Comparison of ENCODE assay signal across 8 cellular contexts in the genomic region with DNA sequence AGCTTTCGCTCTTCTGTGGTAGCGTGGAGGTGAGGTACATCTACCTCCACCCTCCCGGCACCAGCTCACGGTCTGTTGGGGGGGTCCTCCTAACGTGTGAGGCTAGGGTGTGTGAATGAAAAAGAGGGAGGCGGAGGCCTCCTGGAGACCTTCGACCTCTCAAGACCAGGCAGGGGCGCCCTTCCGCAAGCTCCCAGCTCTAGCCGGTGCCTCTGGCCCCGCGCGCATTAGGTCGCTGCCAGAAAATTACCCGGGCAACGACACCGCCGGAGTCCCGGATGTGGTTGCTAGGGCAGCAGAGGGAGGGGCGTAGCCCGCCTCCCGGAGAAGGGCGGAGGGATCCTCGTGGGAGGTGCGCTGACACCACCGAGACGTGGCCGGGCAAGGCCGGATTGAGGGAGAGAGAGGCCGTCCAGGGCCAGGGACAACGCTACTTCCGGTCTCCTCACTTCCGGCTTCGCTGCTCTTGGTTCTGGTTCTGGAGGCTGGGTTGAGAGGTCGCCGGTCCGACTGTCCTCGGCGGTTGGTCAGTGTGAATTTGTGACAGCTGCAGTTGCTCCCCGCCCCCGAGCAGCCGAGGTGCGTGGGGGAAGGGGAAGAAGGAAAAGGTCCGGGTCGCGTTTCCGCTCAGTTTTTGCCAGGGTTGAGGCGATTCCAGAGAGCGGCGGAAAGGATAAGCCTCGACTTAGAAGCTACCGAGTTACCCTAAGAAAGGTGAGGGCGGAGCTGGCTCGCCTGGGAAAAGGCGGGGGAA. TPM values are rescaled to one million over a fixed set of nuclear protein-coding genes. Genes with fewer than 3 reads are reported as not detected.
DNase-seq lines count a peak whose midpoint lies in the region; ATAC-seq and TF ChIP-seq lines count a peak whose summit lies in the region.

A gene with protein sequence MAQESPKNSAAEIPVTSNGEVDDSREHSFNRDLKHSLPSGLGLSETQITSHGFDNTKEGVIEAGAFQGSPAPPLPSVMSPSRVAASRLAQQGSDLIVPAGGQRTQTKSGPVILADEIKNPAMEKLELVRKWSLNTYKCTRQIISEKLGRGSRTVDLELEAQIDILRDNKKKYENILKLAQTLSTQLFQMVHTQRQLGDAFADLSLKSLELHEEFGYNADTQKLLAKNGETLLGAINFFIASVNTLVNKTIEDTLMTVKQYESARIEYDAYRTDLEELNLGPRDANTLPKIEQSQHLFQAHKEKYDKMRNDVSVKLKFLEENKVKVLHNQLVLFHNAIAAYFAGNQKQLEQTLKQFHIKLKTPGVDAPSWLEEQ (plus strand): TSS at position 442 of the 754 bp plus-strand sequence. CDS start 49,680 bp downstream, outside the sequence.
Gene TIGD4 (minus strand): TSS at position 218 of the 754 bp plus-strand sequence. CDS start 8,726 bp downstream, outside the sequence.

- CTCF ChIA-PET in activated CD4-positive, alpha-beta T cell treated with anti-CD3 and anti-CD28 coated beads, Interleukin-2, amount 10 ng/mL, durations not matched to agents 7 days and 5 days (lab: Charles Lee) = interaction anchor here (0.8 to 2.6 kb wide), 7 partner anchors 11 to 344 kb away, joined by 3 to 20 read pairs (median 3); no protein-coding TSS in a partner anchor

- H3K4me1 ChIP-seq in left lung = peaks cover 0 to 33% of the 10 kb centered on the region in 2 donors

- TF ChIP-seq CTCF in left lung (IDR thresholded peaks at IDR 0.05) = no peak

- intact Hi-C loops in dendritic cell treated with granulocyte-macrophage colony-stimulating factor and Interleukin-4, amounts not matched to agents 40 ng/mL and 50 ng/mL, for 4 days (cut with micrococcal nuclease) = loop anchor here (2.0 to 10.0 kb wide), 2 partner anchors 115 to 243 kb away; partner anchors contain the start of gene FBXW7
- intact Hi-C loops in left lung (cut with DNase I) = no loop called here

- H3K27me3 Mint-ChIP-seq in activated CD4-positive, alpha-beta T cell treated with anti-CD3 and anti-CD28 coated beads, Interleukin-2, amount 10 ng/mL, durations not matched to agents 7 days and 5 days = peaks cover 26% of the 10 kb centered on the region
- peaks cover 2% of the 10 kb centered on the region for H3K27me3 Mint-ChIP-seq in dendritic cell treated with granulocyte-macrophage colony-stimulating factor and Interleukin-4, amounts not matched to agents 40 ng/mL and 50 ng/mL, for 4 days

- H3K27me3 ChIP-seq in left lung = no peaks in the 10 kb centered on the region

- DNase-seq in C1 segment of cervical spinal cord (lab: John Stamatoyannopoulos, UW) = peak; percentile 85 to 100 (median 99)
- DNase-seq in NCI-H526 (lab: John Stamatoyannopoulos, UW) = peak; percentile 94 to 98
- peak; percentile 96 for DNase-seq in activated CD4-positive, alpha-beta T cell treated with anti-CD3 and anti-CD28 coated beads, Interleukin-2, amount 10 ng/mL, durations not matched to agents 7 days and 5 days
- DNase-seq in left lung = peak; percentile 99
- peak; percentile 87 to 91 for DNase-seq in stimulated activated CD4-positive, alpha-beta T cell treated with anti-CD3 and anti-CD28 coated beads, Interleukin-2, amount 100 ng/mL, for 48 hours

- H3K9me3 Mint-ChIP-seq in activated CD4-positive, alpha-beta T cell treated with anti-CD3 and anti-CD28 coated beads, Interleukin-2, amount 10 ng/mL, durations not matched to agents 7 days and 5 days = no peaks in the 10 kb centered on the region
- no peaks in the 10 kb centered on the region for H3K9me3 Mint-ChIP-seq in dendritic cell treated with granulocyte-macrophage colony-stimulating factor and Interleukin-4, amounts not matched to agents 40 ng/mL and 50 ng/mL, for 4 days

- peaks cover 43% of the 10 kb centered on the region for H3K4me1 Mint-ChIP-seq in activated CD4-positive, alpha-beta T cell treated with anti-CD3 and anti-CD28 coated beads, Interleukin-2, amount 10 ng/mL, durations not matched to agents 7 days and 5 days
- peaks cover 51% of the 10 kb centered on the region for H3K4me1 Mint-ChIP-seq in dendritic cell treated with granulocyte-macrophage colony-stimulating factor and Interleukin-4, amounts not matched to agents 40 ng/mL and 50 ng/mL, for 4 days (ENCODE audit: low read depth)

- H3K9me3 ChIP-seq in left lung = no peaks in the 10 kb centered on the region

- POLR2A ChIA-PET in activated CD4-positive, alpha-beta T cell treated with anti-CD3 and anti-CD28 coated beads, Interleukin-2, amount 10 ng/mL, durations not matched to agents 7 days and 5 days (lab: Charles Lee) = interaction anchor here (0.6 kb wide), 1 partner anchor 66 kb away, joined by 7 read pairs; no protein-coding TSS in a partner anchor

- ATAC-seq in GM19324 (IDR thresholded peaks at IDR 0.05; ENCODE audit: low FRiP score, unreplicated experiment) (peak; percentile 98), HG03469 (IDR thresholded peaks at IDR 0.05; ENCODE audit: unreplicated experiment) (peak; percentile 85), left lung (peak; percentile 99)

- peak within 1 kb of the TSS; percentile 93 for H3K27ac Mint-ChIP-seq in activated CD4-positive, alpha-beta T cell treated with anti-CD3 and anti-CD28 coated beads, Interleukin-2, amount 10 ng/mL, durations not matched to agents 7 days and 5 days
- H3K27ac Mint-ChIP-seq in dendritic cell treated with granulocyte-macrophage colony-stimulating factor and Interleukin-4, amounts not matched to agents 40 ng/mL and 50 ng/mL, for 4 days = peak within 1 kb of the TSS; percentile 98

- H3K4me3 Mint-ChIP-seq in activated CD4-positive, alpha-beta T cell treated with anti-CD3 and anti-CD28 coated beads, Interleukin-2, amount 10 ng/mL, durations not matched to agents 7 days and 5 days = peak within 1 kb of the TSS; percentile 94
- peak within 1 kb of the TSS; percentile 99 for H3K4me3 Mint-ChIP-seq in dendritic cell treated with granulocyte-macrophage colony-stimulating factor and Interleukin-4, amounts not matched to agents 40 ng/mL and 50 ng/mL, for 4 days

- peaks cover 15% of the 10 kb centered on the region for H3K36me3 Mint-ChIP-seq in activated CD4-positive, alpha-beta T cell treated with anti-CD3 and anti-CD28 coated beads, Interleukin-2, amount 10 ng/mL, durations not matched to agents 7 days and 5 days (ENCODE audit: low read depth)
- H3K36me3 Mint-ChIP-seq in dendritic cell treated with granulocyte-macrophage colony-stimulating factor and Interleukin-4, amounts not matched to agents 40 ng/mL and 50 ng/mL, for 4 days (ENCODE audit: low read depth) = peaks cover 31% of the 10 kb centered on the region

- H3K4me3 ChIP-seq in left lung = peak within 1 kb of the TSS; percentile 56 to 82

- peak within 1 kb of the TSS; percentile 81 to 89 for H3K27ac ChIP-seq in left lung

- no peaks in the 10 kb centered on the region for H3K36me3 ChIP-seq in left lung

RNA-seq across cellular contexts. Expression of the first gene that starts in this region (rescaled TPM):
- total RNA-seq in activated CD4-positive, alpha-beta T cell treated with anti-CD3 and anti-CD28 coated beads, Interleukin-2, amount 10 ng/mL, durations not matched to agents 7 days and 5 days = 10 to 100 TPM; 16.8 to 19.5 TPM
- total RNA-seq in left lung = 10 to 100 TPM; 34.7 to 36.4 TPM

RNA-seq across cellular contexts. Expression of gene TIGD4, which starts in this region (rescaled TPM):
- total RNA-seq in activated CD4-positive, alpha-beta T cell treated with anti-CD3 and anti-CD28 coated beads, Interleukin-2, amount 10 ng/mL, durations not matched to agents 7 days and 5 days = under 1 TPM; 0.12 to 0.25 TPM
- total RNA-seq in left lung = under 1 TPM; 0.38 to 0.39 TPM

Comparison
In these comparisons a context has a peak if more than half of its experiments do, and no peak if none do; other contexts are left out.
1. Peak in every context shown above with its lines: DNase-seq, ATAC-seq, H3K4me3 ChIP-seq and H3K27ac ChIP-seq.